3 cellular contexts compared by ENCODE assay signal in the genomic region with DNA sequence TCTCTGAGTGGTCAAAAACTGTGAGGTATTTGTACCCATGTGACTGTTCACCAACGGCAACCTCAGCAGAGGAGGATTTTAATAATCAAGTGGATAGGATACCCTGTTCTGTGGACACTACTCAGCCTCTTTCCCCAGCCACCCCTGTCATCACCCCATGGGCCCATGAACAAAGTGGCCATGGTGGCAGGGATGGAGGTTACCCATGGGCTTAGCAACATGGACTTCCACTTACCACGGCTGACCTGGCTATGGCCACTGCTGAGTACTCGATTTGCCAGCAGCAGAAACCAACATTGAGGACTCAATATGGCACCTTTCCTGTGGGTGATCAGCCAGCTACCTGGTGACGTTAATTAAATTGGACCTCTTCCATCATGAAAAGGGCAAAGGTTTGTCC.
"Had no signal": no experiment of that assay in that cellular context is flagged by ENCODE, and none has a peak within 500 bp of the region (broad histone marks: within the 10 kb centered on the region; RNA-seq: fewer than 3 reads in every experiment).

No MANE protein-coding gene starts in this region.

- ATAC-seq: GM12878 had no signal

- DNase-seq: GDM1, GF-D8 had no signal
